Comparison of ENCODE assay signal across 12 cellular contexts in genomic region chr1:54227836-54228435, GRCh38. TPM values are rescaled to one million over a fixed set of nuclear protein-coding genes. Genes with fewer than 3 reads are reported as not detected.
DNase-seq lines count a peak whose midpoint lies in the region; ATAC-seq and TF ChIP-seq lines count a peak whose summit lies in the region.
"Had no signal": no experiment of that assay in that cellular context is flagged by ENCODE, and none has a peak within 500 bp of the region (broad histone marks: within the 10 kb centered on the region; RNA-seq: fewer than 3 reads in every experiment).

No MANE protein-coding gene starts in this region.

- H3K27me3 Mint-ChIP-seq in GM23338 (ENCODE audit: insufficient read depth, low read depth, poor library complexity) = peaks cover 19% of the 10 kb centered on the region
- H3K27me3 Mint-ChIP-seq: naive B cell had no signal

- H3K27me3 ChIP-seq in GM23338 (ENCODE audit: insufficient read depth) = no peaks in the 10 kb centered on the region

- H3K4me3 ChIP-seq in AG10803 (ENCODE audit: low read length) (no peak overlapping the region), GM23338 (no peak overlapping the region), mesodermal cell (ENCODE audit: extremely low read depth, insufficient read depth, low read length, poor library complexity, severe bottlenecking) (no peak overlapping the region)

- no peaks in the 10 kb centered on the region for H3K9me2 ChIP-seq in GM23338 (ENCODE audit: insufficient read depth)

- H2AFZ ChIP-seq in GM23338 = no peak overlapping the region

- H4K20me1 ChIP-seq in GM23338 (replicated peaks; ENCODE audit: insufficient read depth) = peaks cover 4% of the 10 kb centered on the region; the same call in 1 of the 2 replicates

- H3K4me2 ChIP-seq in GM23338 = no peak overlapping the region

- H3K27ac ChIP-seq in GM23338 (ENCODE audit: low read depth) = no peak overlapping the region
- peak overlapping the region; percentile 43 for H3K27ac ChIP-seq in mesodermal cell (ENCODE audit: low read depth, low read length, severe bottlenecking)

- peaks cover 34% of the 10 kb centered on the region for H3K36me3 Mint-ChIP-seq in GM23338 (ENCODE audit: low read depth)
- H3K36me3 Mint-ChIP-seq in activated naive CD4-positive, alpha-beta T cell treated with anti-CD3 and anti-CD28 coated beads, Interleukin-2, amount 50 U/mL, for 72 hours = peaks cover 0 to 6% of the 10 kb centered on the region in 2 donors
- H3K36me3 Mint-ChIP-seq: naive B cell had no signal

- H3K4me1 Mint-ChIP-seq in GM23338 = peaks cover 40% of the 10 kb centered on the region
- H3K4me1 Mint-ChIP-seq: naive B cell had no signal

- no peaks in the 10 kb centered on the region for H3K9me3 ChIP-seq in mesodermal cell (ENCODE audit: control insufficient read depth, low read length)

- H3K4me1 ChIP-seq in GM23338 (ENCODE audit: insufficient read depth) = no peaks in the 10 kb centered on the region; the same call in 1 of the 2 replicates
- H3K4me1 ChIP-seq in mesodermal cell (ENCODE audit: control insufficient read depth, insufficient read depth, low read length, poor library complexity, severe bottlenecking) = peaks cover 48% of the 10 kb centered on the region

- no peaks in the 10 kb centered on the region; the same call in 1 of the 2 replicates for H3K36me3 ChIP-seq in GM23338 (ENCODE audit: insufficient read depth)
- peaks cover 28% of the 10 kb centered on the region for H3K36me3 ChIP-seq in mesodermal cell (ENCODE audit: control insufficient read depth, insufficient read depth, low read length)

- no peaks in the 10 kb centered on the region for H3K79me2 ChIP-seq in GM23338 (replicated peaks; ENCODE audit: insufficient read depth)

- H3K4me3 Mint-ChIP-seq in GM23338 = no peak overlapping the region; the same call in 2 of the 3 replicates
- H3K4me3 Mint-ChIP-seq: naive B cell had no signal

- H3K9me3 Mint-ChIP-seq in GM23338 = peaks cover 5% of the 10 kb centered on the region; the same call in 2 of the 3 replicates
- H3K9me3 Mint-ChIP-seq in activated naive CD4-positive, alpha-beta T cell treated with anti-CD3 and anti-CD28 coated beads, Interleukin-2, amount 50 U/mL, for 72 hours = no peaks in the 10 kb centered on the region
- H3K9me3 Mint-ChIP-seq: naive B cell had no signal

- H3K27ac Mint-ChIP-seq in GM23338 = peak overlapping the region; percentile 77
- H3K27ac Mint-ChIP-seq in activated naive CD4-positive, alpha-beta T cell treated with anti-CD3 and anti-CD28 coated beads, Interleukin-2, amount 50 U/mL, for 72 hours = peak overlapping the region; percentile 72 to 76

- TF ChIP-seq CTCF in AG10803 (conservative IDR thresholded peaks at IDR 0.05; ENCODE audit: low read length) (no peak; the same call in 1 of the 2 replicates), GM23338 (conservative IDR thresholded peaks at IDR 0.05; ENCODE audit: low read depth in 2 of 2) (peak; percentile 14 to 51; a peak in 2 of 4 replicates)

- peak; percentile 40 for ATAC-seq in GM23338
- no peak for ATAC-seq in activated naive CD4-positive, alpha-beta T cell treated with anti-CD3 and anti-CD28 coated beads, Interleukin-2, amount 50 U/mL, for 72 hours
- no peak for ATAC-seq in GM21360 (IDR thresholded peaks at IDR 0.05; ENCODE audit: unreplicated experiment)

- H3F3A ChIP-seq in GM23338 (replicated peaks; ENCODE audit: low read depth) = no peaks in the 10 kb centered on the region

- WGBS in mesodermal cell (ENCODE audit: insufficient coverage in 2 of 2), 2 experiments = 78 to 80% methylated on average over 19 to 21 of the region's 21 CpGs

- peak; percentile 5 for DNase-seq in AG10803 (ENCODE audit: low read depth)
- peak; percentile 64 for DNase-seq in GM23338 (ENCODE audit: low spot score)
- no peak for DNase-seq in activated naive CD4-positive, alpha-beta T cell treated with anti-CD3 and anti-CD28 coated beads, Interleukin-2, amount 50 U/mL, for 72 hours (ENCODE audit: low spot score in 2 of 2)
- no peak for DNase-seq in NCI-H226
- DNase-seq in NCI-H345 treated with DMSO at 0.1 percent for 48 hours (lab: John Stamatoyannopoulos, UW; ENCODE audit: unreplicated experiment) = no peak
- no peak for DNase-seq in hypothalamus (lab: John Stamatoyannopoulos, UW)
- DNase-seq: activated T-cell treated with anti-CD3 and anti-CD28 coated beads, Interleukin-2, amount 50 U/mL, for 1 hour; effector CD4-positive, alpha-beta T cell; naive B cell; stimulated activated CD4-positive, alpha-beta T cell treated with anti-CD3 and anti-CD28 coated beads, Interleukin-2, amount 100 ng/mL, for 24 hours had no signal

TF ChIP-seq in GM23338, 12 proteins besides CTCF, POLR2A, EP300 and RAD21 (continues in another document):
- TF ChIP-seq NANOG (IDR thresholded peaks at IDR 0.05; ENCODE audit: borderline replicate concordance) = no peak
- no peak for TF ChIP-seq JUNB (IDR thresholded peaks at IDR 0.05; ENCODE audit: unreplicated experiment)
- TF ChIP-seq EZH2phosphoT487 (IDR thresholded peaks at IDR 0.05; ENCODE audit: unreplicated experiment) = no peak
- no peak for TF ChIP-seq CREB1 (CRISPR knock-in tag; IDR thresholded peaks at IDR 0.05; ENCODE audit: low read depth)
- TF ChIP-seq ZNF114 (CRISPR knock-in tag; IDR thresholded peaks at IDR 0.05) = no peak
- no peak for TF ChIP-seq STAT1 (IDR thresholded peaks at IDR 0.05; ENCODE audit: unreplicated experiment)
- no peak for TF ChIP-seq ZNF331 (CRISPR knock-in tag; IDR thresholded peaks at IDR 0.05; ENCODE audit: low read depth)
- TF ChIP-seq POLR2AphosphoS5 (IDR thresholded peaks at IDR 0.05; ENCODE audit: low read depth) = no peak
- TF ChIP-seq ETS1 (IDR thresholded peaks at IDR 0.05) = no peak

RNA-seq across cellular contexts. Expression of gene MRPL37, which starts 28.0 kb away (rescaled TPM):
- 121 and 155 TPM in 2 replicates for total RNA-seq in GM23338 (2014; rRNA removed; shearing (Covaris generic))
- polyA plus RNA-seq in GM23338 (2016; fragmentation: Nextera tagmentation; extraction: Ambion mirVana) = 130 and 131 TPM in 2 replicates
- 100 to 1,000 TPM; 169 to 186 TPM for total RNA-seq in activated naive CD4-positive, alpha-beta T cell treated with anti-CD3 and anti-CD28 coated beads, Interleukin-2, amount 50 U/mL, for 72 hours
- polyA plus RNA-seq in mesodermal cell (2013, experiment 1 of 2) = 93.4 TPM
- 83.6 TPM for polyA plus RNA-seq in mesodermal cell (2013, experiment 2 of 2)

RNA-seq across cellular contexts. Expression of gene CYB5RL, which starts 28.1 kb away (rescaled TPM):
- total RNA-seq in GM23338 (2014; rRNA removed; shearing (Covaris generic)) = 8.4 and 11.5 TPM in 2 replicates
- polyA plus RNA-seq in GM23338 (2016; fragmentation: Nextera tagmentation; extraction: Ambion mirVana) = 5.9 and 6.4 TPM in 2 replicates
- 10 to 100 TPM; 11.7 to 12.1 TPM for total RNA-seq in activated naive CD4-positive, alpha-beta T cell treated with anti-CD3 and anti-CD28 coated beads, Interleukin-2, amount 50 U/mL, for 72 hours
- 5.1 TPM for polyA plus RNA-seq in mesodermal cell (2013, experiment 1 of 2)
- 5.7 TPM for polyA plus RNA-seq in mesodermal cell (2013, experiment 2 of 2)

Comparison
In these comparisons a context has a peak if more than half of its experiments do, and no peak if none do; other contexts are left out.
1. DNase-seq: peak in AG10803 (single experiment) and GM23338 (single experiment); none in activated naive CD4-positive, alpha-beta T cell treated with anti-CD3 and anti-CD28 coated beads, Interleukin-2, amount 50 U/mL, for 72 hours (0 of 2), NCI-H226 (single experiment), NCI-H345 treated with DMSO at 0.1 percent for 48 hours (single experiment) and hypothalamus (0 of 51).